Comparison of ENCODE assay signal across 21 cellular contexts in genomic region chr11:131391161-131391560, GRCh38. TPM values are rescaled to one million over a fixed set of nuclear protein-coding genes. Genes with fewer than 3 reads are reported as not detected.
"Had no signal": no experiment of that assay in that cellular context is flagged by ENCODE, and none has a peak within 500 bp of the region (broad histone marks: within the 10 kb centered on the region; RNA-seq: fewer than 3 reads in every experiment).

No MANE protein-coding gene starts in this region.

- H3K4me3 ChIP-seq: MG63 had no signal

- H3K36me3 ChIP-seq: MG63 had no signal

- DNase-seq: KBM-7, MG63, NCI-H1092, NCI-H1105 treated with DMSO at 0.1 percent for 48 hours, NCI-H1417 treated with DMSO at 0.1 percent for 48 hours, NCI-H146, NCI-H1694 treated with DMSO at 0.1 percent for 48 hours, NCI-H1930, NCI-H2081, NCI-H2107, NCI-H2171, NCI-H226, NCI-H446, NCI-H510A, NCI-H524 treated with DMSO at 0.1 percent for 48 hours, NCI-H69, NCI-H774, RPMI8226, SHP77, SK-N-SH had no signal

- H3K27me3 ChIP-seq: MG63 had no signal

- H3K9me3 ChIP-seq: MG63, SK-N-SH had no signal

RNA-seq across cellular contexts. Expression of gene NTM, which starts 20.7 kb away (rescaled TPM):
- total RNA-seq: HT-29 had no signal
